Comparison of ENCODE assay signal across 1 cellular context in genomic region chr11:2390871-2391662, GRCh38.
TF ChIP-seq lines count a peak whose summit lies in the region.

No MANE protein-coding gene starts in this region.

TF ChIP-seq in HepG2, 621 proteins besides CTCF, POLR2A, EP300 and RAD21:
- no peak for TF ChIP-seq ZBTB10 (CRISPR knock-in tag; IDR thresholded peaks at IDR 0.05; ENCODE audit: borderline replicate concordance)
- no peak for TF ChIP-seq PLRG1 (conservative IDR thresholded peaks at IDR 0.05)
- TF ChIP-seq, protein P1, sequence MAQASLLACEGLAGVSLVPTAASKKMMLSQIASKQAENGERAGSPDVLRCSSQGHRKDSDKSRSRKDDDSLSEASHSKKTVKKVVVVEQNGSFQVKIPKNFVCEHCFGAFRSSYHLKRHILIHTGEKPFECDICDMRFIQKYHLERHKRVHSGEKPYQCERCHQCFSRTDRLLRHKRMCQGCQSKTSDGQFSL (CRISPR knock-in tag; IDR thresholded peaks at IDR 0.05), result no peak
- TF ChIP-seq ZNF781 (CRISPR knock-in tag; IDR thresholded peaks at IDR 0.05; ENCODE audit: borderline replicate concordance, not compliant biosample characterization), result no peak
